Comparison of ENCODE assay signal across 8 cellular contexts in the genomic region with DNA sequence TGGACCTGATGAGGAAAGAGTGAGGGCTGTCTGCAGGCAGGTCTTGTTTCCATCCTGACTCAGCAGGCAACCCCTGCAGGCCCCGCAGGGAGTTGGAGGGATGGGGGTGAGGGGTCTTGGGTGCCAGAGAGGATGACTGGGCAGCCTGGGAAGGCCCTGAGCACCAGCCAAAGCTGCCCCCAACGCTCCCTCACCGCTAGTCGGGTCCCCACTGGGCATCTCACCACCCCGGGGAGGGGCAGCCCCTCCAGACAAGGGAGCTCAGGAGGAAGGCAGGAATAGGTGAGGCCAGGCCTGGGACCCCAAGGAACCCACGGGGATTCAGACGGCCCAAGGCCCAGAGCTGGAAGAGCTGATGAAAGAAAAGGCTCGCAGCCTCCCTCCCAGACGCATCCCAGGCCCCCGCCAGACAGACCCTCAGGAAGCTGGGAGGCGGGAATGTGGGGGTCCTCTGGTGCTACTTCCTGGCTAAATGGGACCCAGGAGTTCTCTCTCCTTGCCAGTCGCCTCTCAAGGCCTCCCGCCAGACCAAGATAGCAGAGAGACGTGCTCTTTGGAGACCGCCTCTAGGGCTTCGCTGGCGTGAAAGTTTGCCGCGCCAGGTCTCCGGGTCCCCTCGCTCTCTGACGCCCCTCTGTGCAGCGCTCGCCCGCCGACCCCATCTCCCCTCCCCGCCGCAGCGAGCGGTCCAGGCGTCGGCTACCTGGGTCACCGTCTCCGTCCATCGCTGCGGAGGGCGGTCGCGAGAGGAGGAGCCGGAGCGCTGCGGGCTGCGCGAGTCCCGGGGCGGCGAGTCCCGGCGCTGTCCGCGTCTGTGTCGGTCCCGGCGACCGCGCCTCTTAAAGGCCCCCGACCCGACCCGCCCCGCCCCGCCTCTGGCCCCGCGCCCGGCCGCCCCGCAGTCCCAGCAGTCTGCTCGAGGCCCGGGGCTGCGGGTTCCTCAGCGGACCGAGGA. TPM values are rescaled to one million over a fixed set of nuclear protein-coding genes. Genes with fewer than 3 reads are reported as not detected.
DNase-seq lines count a peak whose midpoint lies in the region; ATAC-seq and TF ChIP-seq lines count a peak whose summit lies in the region.

A gene with protein sequence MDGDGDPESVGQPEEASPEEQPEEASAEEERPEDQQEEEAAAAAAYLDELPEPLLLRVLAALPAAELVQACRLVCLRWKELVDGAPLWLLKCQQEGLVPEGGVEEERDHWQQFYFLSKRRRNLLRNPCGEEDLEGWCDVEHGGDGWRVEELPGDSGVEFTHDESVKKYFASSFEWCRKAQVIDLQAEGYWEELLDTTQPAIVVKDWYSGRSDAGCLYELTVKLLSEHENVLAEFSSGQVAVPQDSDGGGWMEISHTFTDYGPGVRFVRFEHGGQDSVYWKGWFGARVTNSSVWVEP (minus strand): TSS at position 814 of the 955 bp plus-strand sequence. CDS start 89 bp downstream, at position 725.

- no peak for TF ChIP-seq POLR2A in uterus (IDR thresholded peaks at IDR 0.05)

- POLR2A ChIA-PET in PC-9 (lab: Charles Lee; ENCODE audit: unreplicated experiment): interaction anchor here (0.5 to 0.8 kb wide), 6 partner anchors 9 to 381 kb away, joined by 3 to 16 read pairs (median 6); partner anchors contain the start of gene MIIP

- peak within 1 kb of the TSS; percentile 60 for H3K27ac ChIP-seq in PC-9
- H3K27ac ChIP-seq in ectodermal cell (ENCODE audit: insufficient read depth, low read depth, low read length, poor library complexity, severe bottlenecking): no peak within 1 kb of the TSS
- H3K27ac ChIP-seq in uterus: peak within 1 kb of the TSS; percentile 47 to 67

- H3K4me1 ChIP-seq in PC-9 (replicated peaks; ENCODE audit: insufficient read depth): no peaks in the 10 kb centered on the region; the same call in 1 of the 2 replicates
- peaks cover 13% of the 10 kb centered on the region for H3K4me1 ChIP-seq in ectodermal cell (ENCODE audit: control insufficient read depth, insufficient read depth, low read length)
- peaks cover 34% of the 10 kb centered on the region for H3K4me1 ChIP-seq in mononuclear cell (ENCODE audit: insufficient read depth, low read length)
- peaks cover 0 to 12% of the 10 kb centered on the region in 2 donors for H3K4me1 ChIP-seq in uterus

- no peaks in the 10 kb centered on the region for H3K9me2 ChIP-seq in PC-9 (ENCODE audit: insufficient read depth)

- TF ChIP-seq CTCF in PC-9 (conservative IDR thresholded peaks at IDR 0.05) (no peak), uterus (IDR thresholded peaks at IDR 0.05) (no peak)

- H3K4me2 ChIP-seq in PC-9: peak within 1 kb of the TSS; percentile 77

- ATAC-seq in Right ventricle myocardium inferior (peak; percentile 73), GM18520 (IDR thresholded peaks at IDR 0.05; ENCODE audit: unreplicated experiment) (no peak)

- H4K20me1 ChIP-seq in PC-9 (ENCODE audit: insufficient read depth): no peaks in the 10 kb centered on the region

- no peak for DNase-seq in Right ventricle myocardium inferior (ENCODE audit: missing footprints)
- no peak for DNase-seq in cardiac septum (ENCODE audit: low spot score)
- peak; percentile 39 to 55 for DNase-seq in PC-9
- no peak for DNase-seq in uterus
- no peak for DNase-seq in NCI-H1105 (lab: John Stamatoyannopoulos, UW)

- TSS peak; percentile 38 for BruUV-seq in PC-9 (replicated peaks; lab: Mats Ljungman, UMichigan)

- CTCF ChIA-PET in PC-9 (lab: Charles Lee): interaction anchor here (0.5 to 1.9 kb wide), 6 partner anchors 11 to 617 kb away, joined by 3 to 16 read pairs (median 4); partner anchors contain the start of gene FBXO6

- H3K27me3 ChIP-seq in PC-9 (ENCODE audit: insufficient read depth, low read depth): no peaks in the 10 kb centered on the region
- H3K27me3 ChIP-seq in ectodermal cell (ENCODE audit: control insufficient read depth, insufficient read depth, low read length, poor library complexity, severe bottlenecking): peaks cover 65% of the 10 kb centered on the region
- H3K27me3 ChIP-seq in mononuclear cell (ENCODE audit: insufficient read depth, low read length): peaks cover 7% of the 10 kb centered on the region
- peaks cover 9% of the 10 kb centered on the region in 2 donors for H3K27me3 ChIP-seq in uterus

- H3K4me3 ChIP-seq in PC-9 (peak within 1 kb of the TSS; percentile 61), ectodermal cell (ENCODE audit: insufficient read depth, low read depth, low read length) (peak within 1 kb of the TSS; percentile 57), mononuclear cell (ENCODE audit: low read length) (peak within 1 kb of the TSS; percentile 39), uterus (peak within 1 kb of the TSS; percentile 50 to 85)

- H3K79me2 ChIP-seq in PC-9 (ENCODE audit: low read depth): no peaks in the 10 kb centered on the region

- H2AFZ ChIP-seq in PC-9: peak within 1 kb of the TSS; percentile 69; the same call in 1 of the 2 replicates

- H3K36me3 ChIP-seq in PC-9 (ENCODE audit: low read depth) (no peaks in the 10 kb centered on the region), ectodermal cell (ENCODE audit: control insufficient read depth, insufficient read depth, low read length) (no peaks in the 10 kb centered on the region), uterus (no peaks in the 10 kb centered on the region)

- WGBS in ectodermal cell, 2 experiments: 8 to 10% methylated on average over 71 of the region's 71 CpGs

- intact Hi-C loops in Right ventricle myocardium inferior (cut with DNase I): no loop called here
- intact Hi-C loops in cardiac septum (cut with DNase I): no loop called here
- intact Hi-C loops in PC-9 (cut with micrococcal nuclease; ENCODE audit: unreplicated experiment): no loop called here
- intact Hi-C loops in uterus (cut with DNase I; ENCODE audit: low total_unique reads): no loop called here

- peaks cover 14% of the 10 kb centered on the region; the same call in 1 of the 2 replicates for H3F3A ChIP-seq in PC-9 (ENCODE audit: insufficient read depth, low read depth)

- H3K9me3 ChIP-seq in PC-9 (ENCODE audit: insufficient read depth, low read depth): no peaks in the 10 kb centered on the region
- H3K9me3 ChIP-seq in ectodermal cell (ENCODE audit: control insufficient read depth, low read length): no peaks in the 10 kb centered on the region
- H3K9me3 ChIP-seq in mononuclear cell (ENCODE audit: low read depth, low read length): no peaks in the 10 kb centered on the region
- no peaks in the 10 kb centered on the region for H3K9me3 ChIP-seq in uterus

RNA-seq across cellular contexts. Expression of the gene that starts here (rescaled TPM):
- total RNA-seq in Right ventricle myocardium inferior: 4.2 TPM
- total RNA-seq in cardiac septum: 2.9 TPM
- total RNA-seq in PC-9 (2021): 40.3 and 74.0 TPM in 2 replicates
- 7.6 TPM for polyA plus RNA-seq in ectodermal cell (2013, experiment 1 of 4)
- polyA plus RNA-seq in ectodermal cell (2013, experiment 2 of 4): 6.2 TPM
- polyA plus RNA-seq in ectodermal cell (2013, experiment 3 of 4): 8.6 TPM
- polyA plus RNA-seq in ectodermal cell (2013, experiment 4 of 4): 8.1 TPM
- 2.6 TPM for total RNA-seq in mononuclear cell
- total RNA-seq in uterus: 1 to 10 TPM in 3 of 4 donors, under 1 TPM in 1; 0.59 to 7.2 (median 4.2) TPM

Comparison
In these comparisons a context has a peak if more than half of its experiments do, and no peak if none do; other contexts are left out.
1. DNase-seq: peak in PC-9 (2 of 2); none in Right ventricle myocardium inferior (single experiment), cardiac septum (single experiment), uterus (0 of 2) and NCI-H1105 (single experiment).
2. Peak in every context shown above with its lines, with median percentiles within 50 percentile points of each other: H3K4me3 ChIP-seq.